9 cellular contexts compared by ENCODE assay signal in genomic region chr12:27424631-27425230, GRCh38. TPM values are rescaled to one million over a fixed set of nuclear protein-coding genes. Genes with fewer than 3 reads are reported as not detected.
DNase-seq lines count a peak whose midpoint lies in the region; ATAC-seq and TF ChIP-seq lines count a peak whose summit lies in the region.
"Had no signal": no experiment of that assay in that cellular context is flagged by ENCODE, and none has a peak within 500 bp of the region (broad histone marks: within the 10 kb centered on the region; RNA-seq: fewer than 3 reads in every experiment).

No MANE protein-coding gene starts in this region.

- no peak overlapping the region for H3K4me3 ChIP-seq in Jurkat, Clone E6-1 (ENCODE audit: low read length)
- no peak overlapping the region for H3K4me3 ChIP-seq in WERI-Rb-1 (ENCODE audit: low read depth, low read length)
- no peak overlapping the region for H3K4me3 ChIP-seq in right cardiac atrium (ENCODE audit: low read length)
- no peak overlapping the region for H3K4me3 ChIP-seq in spleen

- WGBS in right cardiac atrium, result 65% methylated on average over 4 of the region's 4 CpGs
- WGBS in spleen, 5 donors, result 65 to 78% (median 76%) methylated on average over 4 of the region's 4 CpGs

- peak; percentile 79 to 89 for ATAC-seq in right cardiac atrium
- ATAC-seq in HG03442 (IDR thresholded peaks at IDR 0.05; ENCODE audit: unreplicated experiment), result no peak

- intact Hi-C loops in right cardiac atrium (cut with DNase I) (loop anchor here in 1 of 4 donors (10.0 kb wide), 1 partner anchor 230 kb away; no protein-coding TSS in a partner anchor), spleen (cut with DNase I; ENCODE audit: low total_unique reads) (no loop called here)
- intact Hi-C loops in activated naive CD4-positive, alpha-beta T cell treated with anti-CD3 and anti-CD28 coated beads for 36 hours (cut with micrococcal nuclease), result loop anchor here (1.0 kb wide), 2 partner anchors 211 to 228 kb away; no protein-coding TSS in a partner anchor

- peak; percentile 44 for DNase-seq in EL
- DNase-seq in Jurkat, Clone E6-1 (ENCODE audit: low read depth, low spot score), result peak; percentile 46
- no peak for DNase-seq in WERI-Rb-1
- DNase-seq in right cardiac atrium, result no peak
- DNase-seq in spleen, result no peak
- DNase-seq in HPDE6-E6E7 (ENCODE audit: extremely low spot score), result no peak
- DNase-seq in activated naive CD4-positive, alpha-beta T cell treated with anti-CD3 and anti-CD28 coated beads for 36 hours, result no peak

- H3K36me3 ChIP-seq in WERI-Rb-1 (no peaks in the 10 kb centered on the region; the same call in 1 of the 2 replicates), spleen (no peaks in the 10 kb centered on the region)

- H3K27ac ChIP-seq in WERI-Rb-1, result no peak overlapping the region
- H3K27ac ChIP-seq in right cardiac atrium (ENCODE audit: low read length), result no peak overlapping the region
- no peak overlapping the region for H3K27ac ChIP-seq in spleen

- no peaks in the 10 kb centered on the region for H3K36me3 Mint-ChIP-seq in activated naive CD4-positive, alpha-beta T cell treated with anti-CD3 and anti-CD28 coated beads for 36 hours (ENCODE audit: low read depth)

- H3K27me3 ChIP-seq in WERI-Rb-1 (ENCODE audit: insufficient read depth, low read depth, severe bottlenecking) (no peaks in the 10 kb centered on the region), right cardiac atrium (ENCODE audit: control insufficient read depth, insufficient read depth) (no peaks in the 10 kb centered on the region), spleen (replicated peaks in 1 of 7) (no peaks in the 10 kb centered on the region)

- CTCF ChIA-PET in activated naive CD4-positive, alpha-beta T cell treated with anti-CD3 and anti-CD28 coated beads for 36 hours (lab: Charles Lee), result interaction anchor here (0.7 to 2.3 kb wide), 8 partner anchors 8 to 434 kb away, joined by 3 to 9 read pairs (median 6); no protein-coding TSS in a partner anchor

- H3K4me1 ChIP-seq in right cardiac atrium (ENCODE audit: control insufficient read depth, insufficient read depth, low read length), result no peaks in the 10 kb centered on the region
- no peaks in the 10 kb centered on the region for H3K4me1 ChIP-seq in spleen

- TF ChIP-seq CTCF in WERI-Rb-1 (IDR thresholded peaks at IDR 0.05; ENCODE audit: low read depth, low read length) (peak; percentile 51), spleen (IDR thresholded peaks at IDR 0.05 in 8 of 11, conservative IDR thresholded peaks at IDR 0.05 in 3 of 11) (peak; percentile 16 to 59 (median 40))

- H3K4me1 Mint-ChIP-seq in activated naive CD4-positive, alpha-beta T cell treated with anti-CD3 and anti-CD28 coated beads for 36 hours (ENCODE audit: low read depth), result no peaks in the 10 kb centered on the region

- no peaks in the 10 kb centered on the region for H3K9me3 ChIP-seq in WERI-Rb-1 (ENCODE audit: severe bottlenecking)
- H3K9me3 ChIP-seq in right cardiac atrium (ENCODE audit: control insufficient read depth, low read length), result no peaks in the 10 kb centered on the region
- H3K9me3 ChIP-seq in spleen, result no peaks in the 10 kb centered on the region

- no peaks in the 10 kb centered on the region for H3K27me3 Mint-ChIP-seq in activated naive CD4-positive, alpha-beta T cell treated with anti-CD3 and anti-CD28 coated beads for 36 hours (ENCODE audit: low read depth)

- no peak for TF ChIP-seq POLR2A in spleen (IDR thresholded peaks at IDR 0.05)

- no peaks in the 10 kb centered on the region for H3K9me3 Mint-ChIP-seq in activated naive CD4-positive, alpha-beta T cell treated with anti-CD3 and anti-CD28 coated beads for 36 hours
- H3K9me3 Mint-ChIP-seq: T-helper 1 cell treated with Interleukin-12 subunit alpha and Interleukin-12 subunit beta and Interleukin-4 antibody, amounts not matched to agents 30 μg/mL and 1 μg/mL, for 36 hours had no signal

- H3K4me3 Mint-ChIP-seq in activated naive CD4-positive, alpha-beta T cell treated with anti-CD3 and anti-CD28 coated beads for 36 hours, result no peak overlapping the region
- H3K4me3 Mint-ChIP-seq: T-helper 1 cell treated with Interleukin-12 subunit alpha and Interleukin-12 subunit beta and Interleukin-4 antibody, amounts not matched to agents 30 μg/mL and 1 μg/mL, for 36 hours had no signal

- H3K27ac Mint-ChIP-seq in activated naive CD4-positive, alpha-beta T cell treated with anti-CD3 and anti-CD28 coated beads for 36 hours, result no peak overlapping the region
- H3K27ac Mint-ChIP-seq: T-helper 1 cell treated with Interleukin-12 subunit alpha and Interleukin-12 subunit beta and Interleukin-4 antibody, amounts not matched to agents 30 μg/mL and 1 μg/mL, for 36 hours had no signal

RNA-seq across cellular contexts. Expression of gene SMCO2, which starts 21.8 kb away (rescaled TPM):
- not detected for polyA plus RNA-seq in Jurkat, Clone E6-1 (2012; ENCODE audit: insufficient read depth, insufficient read length)
- under 1 TPM in 1 of 4 donors, not detected in 3; 0.28 TPM for total RNA-seq in right cardiac atrium
- 0.14 TPM for polyA plus RNA-seq in right cardiac atrium
- total RNA-seq in spleen, result under 1 TPM in 1 of 7 donors, not detected in 6; 0.92 TPM
- polyA plus RNA-seq in spleen, result under 1 TPM in 2 of 3 donors, not detected in 1; 0.06 to 0.16 TPM
- under 1 TPM; 0.19 to 0.22 TPM for total RNA-seq in activated naive CD4-positive, alpha-beta T cell treated with anti-CD3 and anti-CD28 coated beads for 36 hours

Comparison
In these comparisons a context has a peak if more than half of its experiments do, and no peak if none do; other contexts are left out.
1. DNase-seq: peak in EL (single experiment) and Jurkat, Clone E6-1 (single experiment); none in WERI-Rb-1 (single experiment), right cardiac atrium (0 of 3), spleen (single experiment), HPDE6-E6E7 (single experiment) and activated naive CD4-positive, alpha-beta T cell treated with anti-CD3 and anti-CD28 coated beads for 36 hours (single experiment).